In the genomic region with DNA sequence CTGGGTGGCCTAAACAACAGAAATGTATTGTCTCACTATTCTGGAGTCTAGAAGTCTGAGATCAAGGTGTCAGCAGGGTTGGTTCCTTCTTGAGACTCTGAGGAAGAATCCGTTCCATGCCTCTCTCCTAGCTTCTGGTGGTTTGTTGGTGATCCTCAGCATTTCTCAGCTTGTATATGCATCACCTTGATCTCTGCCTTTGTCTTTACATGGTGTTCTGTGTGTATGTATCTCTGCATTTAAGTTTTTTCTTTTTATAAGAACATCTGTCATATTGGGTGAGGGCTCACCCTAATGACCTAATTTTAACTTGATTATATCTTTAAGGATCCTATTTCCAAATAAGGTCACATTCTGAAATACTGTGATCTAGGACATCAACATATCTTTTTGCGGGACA, we compare ENCODE assay signal across 22 cellular contexts. TPM values are rescaled to one million over a fixed set of nuclear protein-coding genes. Genes with fewer than 3 reads are reported as not detected.
"Had no signal": no experiment of that assay in that cellular context is flagged by ENCODE, and none has a peak within 500 bp of the region (broad histone marks: within the 10 kb centered on the region; RNA-seq: fewer than 3 reads in every experiment).

No MANE protein-coding gene starts in this region.

- DNase-seq: dorsolateral prefrontal cortex; effector CD8-positive, alpha-beta T cell; gastrocnemius medialis; heart right ventricle; hypothalamus; mucosa of descending colon; naive thymus-derived CD8-positive, alpha-beta T cell; psoas muscle; retina; right lobe of liver; stimulated activated CD4-positive, alpha-beta T cell treated with anti-CD3 and anti-CD28 coated beads, Interleukin-4, amount 100 ng/mL, for 1 hour; stimulated activated CD8-positive, alpha-beta memory T cell treated with anti-CD3 and anti-CD28 coated beads, Interleukin-4, amount 100 ng/mL, for 48 hours; stimulated activated naive CD8-positive, alpha-beta T cell treated with anti-CD3 and anti-CD28 coated beads, Interleukin-15, Interleukin-2, amounts not matched to agents 100 U/mL and 50 U/mL, for 24 hours; thyroid gland; upper lobe of left lung; uterus had no signal

- H3K4me3 Mint-ChIP-seq: naive thymus-derived CD8-positive, alpha-beta T cell; stimulated activated effector memory CD8-positive, alpha-beta T cell treated with anti-CD3 and anti-CD28 coated beads, Interleukin-12 subunit alpha, Interleukin-12 subunit beta, amount 100 ng/mL, for 72 hours had no signal

- ATAC-seq: gastrocnemius medialis; heart right ventricle; left lobe of liver; mucosa of descending colon; naive thymus-derived CD8-positive, alpha-beta T cell; psoas muscle; right lobe of liver; stimulated activated effector memory CD8-positive, alpha-beta T cell treated with anti-CD3 and anti-CD28 coated beads, Interleukin-12 subunit alpha, Interleukin-12 subunit beta, amount 100 ng/mL, for 72 hours; stimulated activated naive CD8-positive, alpha-beta T cell treated with anti-CD3 and anti-CD28 coated beads, Interleukin-15, Interleukin-2, amounts not matched to agents 100 U/mL and 50 U/mL, for 24 hours had no signal

- H3K36me3 Mint-ChIP-seq: naive thymus-derived CD8-positive, alpha-beta T cell; stimulated activated effector memory CD8-positive, alpha-beta T cell treated with anti-CD3 and anti-CD28 coated beads, Interleukin-12 subunit alpha, Interleukin-12 subunit beta, amount 100 ng/mL, for 72 hours had no signal

- H3K27ac Mint-ChIP-seq: naive thymus-derived CD8-positive, alpha-beta T cell had no signal

- H3K27me3 Mint-ChIP-seq: naive thymus-derived CD8-positive, alpha-beta T cell had no signal

- H3K9me3 Mint-ChIP-seq: naive thymus-derived CD8-positive, alpha-beta T cell had no signal

RNA-seq across cellular contexts. Expression of gene CD40LG, which starts 50.6 kb away (rescaled TPM):
- total RNA-seq: fibroblast of villous mesenchyme, lower leg skin, osteoblast, suprapubic skin, thyroid gland had no signal
